ENCODE assay signal across 22 cellular contexts in the genomic region with DNA sequence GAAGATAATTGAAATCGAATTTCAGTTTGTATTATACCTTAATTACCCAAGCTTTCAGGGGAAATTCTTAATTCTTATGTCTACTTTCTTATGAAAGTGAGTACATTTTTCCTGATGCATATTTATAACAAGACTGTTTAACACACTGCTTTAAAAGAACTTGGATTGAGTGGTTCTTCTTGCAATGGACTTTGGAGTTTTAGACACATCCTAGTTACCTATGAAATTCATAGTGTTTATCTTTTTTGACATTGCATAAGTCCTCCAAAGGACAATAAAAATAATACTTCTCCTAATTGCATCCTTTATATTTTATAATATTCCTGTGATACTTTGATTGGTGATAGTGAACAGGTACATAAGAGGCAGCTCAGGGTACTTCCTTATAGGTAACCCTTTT.
DNase-seq lines count a peak whose midpoint lies in the region; ATAC-seq, FAIRE-seq and TF ChIP-seq lines count a peak whose summit lies in the region.
"Had no signal": no experiment of that assay in that cellular context is flagged by ENCODE, and none has a peak within 500 bp of the region (broad histone marks: within the 10 kb centered on the region; RNA-seq: fewer than 3 reads in every experiment).

No MANE protein-coding gene starts in this region.

- in situ Hi-C loops in HepG2 (cut with HindIII; ENCODE audit: extremely low pct_ligation_motif_present, low pct_unique_long_range_greater_than_20kb): no loop called here

- peaks cover 3% of the 10 kb centered on the region for H3F3A ChIP-seq in neural progenitor cell (ENCODE audit: low read depth)

- 86% methylated on average over 1 of the region's 1 CpG for WGBS in liver
- 0% methylated on average over 1 of the region's 1 CpG for WGBS in HepG2 (ENCODE audit: low lambda C conversion rate)
- 36 to 70% (median 52%) methylated on average over 1 of the region's 1 CpG for WGBS in small intestine, 3 donors

- H3K4me1 Mint-ChIP-seq in mesothelial cell of epicardium (peaks cover 14% of the 10 kb centered on the region), neural progenitor cell (peaks cover 25% of the 10 kb centered on the region)
- H3K4me1 Mint-ChIP-seq: B cell had no signal

- H3K9me3 ChIP-seq in liver (ENCODE audit: control insufficient read depth in 4 of 4, low read length in 3 of 4) (no peaks in the 10 kb centered on the region), HepG2 (ENCODE audit: low read length) (0 out of 2 replicates have a peak, but pooled peaks cover 3% of the 10 kb centered on the region), neural progenitor cell (ENCODE audit: low read depth) (no peaks in the 10 kb centered on the region), small intestine (ENCODE audit: control insufficient read depth, low read depth) (no peaks in the 10 kb centered on the region)
- H3K9me3 ChIP-seq: Caco-2 had no signal

- POLR2A ChIA-PET in HepG2 (lab: Yijun Ruan, JAX): no interaction called here

- no peaks in the 10 kb centered on the region for H3K36me3 ChIP-seq in liver (ENCODE audit: control insufficient read depth in 4 of 4, insufficient read depth in 3 of 4, low read depth in 1 of 4, low read length in 3 of 4)
- no peaks in the 10 kb centered on the region for H3K36me3 ChIP-seq in HepG2 (replicated peaks in 1 of 2; ENCODE audit: control insufficient read depth in 1 of 2, insufficient read depth in 2 of 2, low read length in 2 of 2)
- no peaks in the 10 kb centered on the region for H3K36me3 ChIP-seq in neural progenitor cell
- no peaks in the 10 kb centered on the region for H3K36me3 ChIP-seq in small intestine (ENCODE audit: control insufficient read depth in 2 of 2, insufficient read depth in 2 of 2, low read length in 2 of 2)
- H3K36me3 ChIP-seq: BLaER1 treated with 17β-estradiol and CSF1 and Interleukin-3, amounts not matched to agents 10 nM and 100 nM had no signal

- no peak for TF ChIP-seq EP300 in HepG2 (IDR thresholded peaks at IDR 0.05; ENCODE audit: low read depth in 2 of 2, low read length in 2 of 2)
- no peak for TF ChIP-seq EP300 in HepG2 (CRISPR knock-in tag; IDR thresholded peaks at IDR 0.05; ENCODE audit: borderline replicate concordance)

- no peaks in the 10 kb centered on the region for H3K79me2 ChIP-seq in HepG2 (ENCODE audit: insufficient read depth, low read length)
- no peaks in the 10 kb centered on the region for H3K79me2 ChIP-seq in neural progenitor cell (ENCODE audit: low read depth)

- CTCF ChIA-PET in HepG2 (lab: Yijun Ruan, JAX; ENCODE audit: low intra/inter-chr PET ratio, low total read pairs): no interaction called here

- FAIRE-seq in HepG2 (lab: Jason Lieb, UNC) (no peak), small intestine (lab: Jason Lieb, UNC) (no peak)
- FAIRE-seq: D721Med, G401.6, GM12891 had no signal

- H3K27me3 Mint-ChIP-seq in mesothelial cell of epicardium (ENCODE audit: low read depth): no peaks in the 10 kb centered on the region
- no peaks in the 10 kb centered on the region for H3K27me3 Mint-ChIP-seq in neural progenitor cell (ENCODE audit: insufficient read depth, low read depth)
- H3K27me3 Mint-ChIP-seq: CD4-positive, alpha-beta T cell had no signal

- no peak overlapping the region for H3K9ac ChIP-seq in liver (ENCODE audit: low read depth in 1 of 2, low read length in 2 of 2)
- no peak overlapping the region for H3K9ac ChIP-seq in HepG2 (ENCODE audit: insufficient read depth, low read depth, low read length)
- H3K9ac ChIP-seq in neural progenitor cell: no peak overlapping the region
- H3K9ac ChIP-seq: BLaER1 treated with 17β-estradiol and CSF1 and Interleukin-3, amounts not matched to agents 10 nM and 100 nM had no signal

- H3K4me3 Mint-ChIP-seq in mesothelial cell of epicardium (no peak overlapping the region), neural progenitor cell (no peak overlapping the region)
- H3K4me3 Mint-ChIP-seq: B cell; CD4-positive, alpha-beta T cell; CD8-positive, alpha-beta T cell had no signal

- H3K4me3 ChIP-seq in liver (ENCODE audit: low read depth in 1 of 3, low read length in 3 of 3) (no peak overlapping the region), HepG2 (replicated peaks in 1 of 3; ENCODE audit: insufficient read depth in 1 of 3, low read depth in 2 of 3, low read length in 3 of 3) (no peak overlapping the region), neural progenitor cell (no peak overlapping the region), small intestine (ENCODE audit: low read depth in 1 of 2, low read length in 2 of 2) (no peak overlapping the region)
- H3K4me3 ChIP-seq: BLaER1 treated with 17β-estradiol and CSF1 and Interleukin-3, amounts not matched to agents 10 nM and 100 nM had no signal

- H3K36me3 Mint-ChIP-seq in mesothelial cell of epicardium (peaks cover 8% of the 10 kb centered on the region), neural progenitor cell (peaks cover 6% of the 10 kb centered on the region)
- H3K36me3 Mint-ChIP-seq: CD8-positive, alpha-beta T cell had no signal

- H3K4me1 ChIP-seq in liver (ENCODE audit: control insufficient read depth in 4 of 4, insufficient read depth in 4 of 4, low read length in 3 of 4) (peaks cover 2 to 11% (median 4%) of the 10 kb centered on the region in 4 donors), HepG2 (ENCODE audit: insufficient read depth, low read length) (peaks cover 4% of the 10 kb centered on the region; the same call in 1 of the 2 replicates), neural progenitor cell (peaks cover 11% of the 10 kb centered on the region), small intestine (ENCODE audit: control insufficient read depth in 2 of 2, insufficient read depth in 1 of 2, low read depth in 1 of 2, low read length in 1 of 2) (no peaks in the 10 kb centered on the region)
- H3K4me1 ChIP-seq: BLaER1 treated with 17β-estradiol and CSF1 and Interleukin-3, amounts not matched to agents 10 nM and 100 nM had no signal

- ATAC-seq in HepG2 (no peak), HG02763 (IDR thresholded peaks at IDR 0.05; ENCODE audit: unreplicated experiment) (no peak)
- ATAC-seq: CD8-positive, alpha-beta T cell had no signal

- H4K20me1 ChIP-seq in HepG2 (ENCODE audit: insufficient read depth, low read length): no peaks in the 10 kb centered on the region
- H4K20me1 ChIP-seq in neural progenitor cell (ENCODE audit: low read depth): no peaks in the 10 kb centered on the region
- H4K20me1 ChIP-seq: BLaER1 treated with 17β-estradiol and CSF1 and Interleukin-3, amounts not matched to agents 10 nM and 100 nM had no signal

- no peak for TF ChIP-seq RAD21 in liver (IDR thresholded peaks at IDR 0.05)
- TF ChIP-seq RAD21 in HepG2 (CRISPR knock-in tag; IDR thresholded peaks at IDR 0.05): no peak

- no peak for TF ChIP-seq POLR2A in HepG2 (IDR thresholded peaks at IDR 0.05; ENCODE audit: insufficient read depth in 1 of 2, low read depth in 2 of 2, low read length in 2 of 2)

- H3K9me3 Mint-ChIP-seq in mesothelial cell of epicardium (peaks cover 7% of the 10 kb centered on the region), neural progenitor cell (peaks cover 22% of the 10 kb centered on the region)

- no TSS peak for BruUV-seq in HepG2 (replicated peaks; lab: Mats Ljungman, UMichigan)

- H3K4me2 ChIP-seq in HepG2 (ENCODE audit: low read depth, low read length) (no peak overlapping the region), neural progenitor cell (no peak overlapping the region)
- H3K4me2 ChIP-seq: BLaER1 treated with 17β-estradiol and CSF1 and Interleukin-3, amounts not matched to agents 10 nM and 100 nM had no signal

- H3K27me3 ChIP-seq in liver (ENCODE audit: control insufficient read depth in 4 of 4, insufficient read depth in 4 of 4, low read length in 3 of 4) (no peaks in the 10 kb centered on the region), HepG2 (ENCODE audit: control insufficient read depth in 1 of 2, insufficient read depth in 2 of 2, low read length in 2 of 2) (no peaks in the 10 kb centered on the region), neural progenitor cell (no peaks in the 10 kb centered on the region), small intestine (ENCODE audit: control insufficient read depth in 2 of 2, insufficient read depth in 2 of 2, low read length in 2 of 2) (no peaks in the 10 kb centered on the region)
- H3K27me3 ChIP-seq: BLaER1 treated with 17β-estradiol and CSF1 and Interleukin-3, amounts not matched to agents 10 nM and 100 nM had no signal

- H2AFZ ChIP-seq in HepG2 (ENCODE audit: low read length) (no peak overlapping the region), neural progenitor cell (replicated peaks) (peak overlapping the region; percentile 47)

- TF ChIP-seq CTCF in liver (IDR thresholded peaks at IDR 0.05; ENCODE audit: low read depth, low read length, missing input control) (no peak), HepG2 (CRISPR knock-in tag; IDR thresholded peaks at IDR 0.05) (no peak), mesothelial cell of epicardium (IDR thresholded peaks at IDR 0.05; ENCODE audit: unreplicated experiment) (no peak), neural progenitor cell (IDR thresholded peaks at IDR 0.05) (no peak)

- H3K27ac ChIP-seq in liver (ENCODE audit: low read depth in 1 of 2, low read length in 2 of 2) (no peak overlapping the region), HepG2 (ENCODE audit: extremely low read length, insufficient read depth, low read length) (no peak overlapping the region), neural progenitor cell (no peak overlapping the region), small intestine (ENCODE audit: low read depth in 1 of 2, low read length in 1 of 2) (no peak overlapping the region)
- H3K27ac ChIP-seq: 22Rv1; BLaER1 treated with 17β-estradiol and CSF1 and Interleukin-3, amounts not matched to agents 10 nM and 100 nM; C4-2B had no signal

- intact Hi-C loops in HepG2 (cut with micrococcal nuclease; ENCODE audit: unreplicated experiment): no loop called here

- peak overlapping the region; percentile 92 for H3K27ac Mint-ChIP-seq in mesothelial cell of epicardium
- H3K27ac Mint-ChIP-seq in neural progenitor cell: peak overlapping the region; percentile 95
- H3K27ac Mint-ChIP-seq: B cell; CD4-positive, alpha-beta T cell; CD8-positive, alpha-beta T cell had no signal

- DNase-seq in HepG2 (ENCODE audit: low spot score): no peak
- no peak for DNase-seq in mesothelial cell of epicardium (ENCODE audit: low spot score in 2 of 2, unreplicated experiment in 2 of 2)
- DNase-seq in neural progenitor cell (ENCODE audit: low spot score): no peak
- DNase-seq in small intestine: peak; percentile 36
- no peak for DNase-seq in SW 1271 (lab: John Stamatoyannopoulos, UW)
- no peak for DNase-seq in activated T-cell treated with anti-CD3 and anti-CD28 coated beads, Interleukin-2, amount 50 U/mL, for 48 hours
- DNase-seq: AML-193; Caco-2; Calu3; CD4-positive, alpha-beta T cell; CD8-positive, alpha-beta T cell; DMS79 treated with DMSO at 0.1 percent for 48 hours; GF-D8 had no signal

TF ChIP-seq in liver, 16 proteins besides CTCF, POLR2A, EP300 and RAD21 (continues in another document):
- TF ChIP-seq HNF4G (IDR thresholded peaks at IDR 0.05) (no peak), RXRA (IDR thresholded peaks at IDR 0.05) (no peak), HNF4A (conservative IDR thresholded peaks at IDR 0.05) (peak; percentile 51 to 53), SP1 (IDR thresholded peaks at IDR 0.05) (no peak)
